Comparison of ENCODE assay signal across 10 cellular contexts in genomic region chr22:36340621-36341020, GRCh38. TPM values are rescaled to one million over a fixed set of nuclear protein-coding genes. Genes with fewer than 3 reads are reported as not detected.
DNase-seq lines count a peak whose midpoint lies in the region; ATAC-seq, FAIRE-seq and TF ChIP-seq lines count a peak whose summit lies in the region.
"Had no signal": no experiment of that assay in that cellular context is flagged by ENCODE, and none has a peak within 500 bp of the region (broad histone marks: within the 10 kb centered on the region; RNA-seq: fewer than 3 reads in every experiment).

No MANE protein-coding gene starts in this region.

- no TSS peak for BruUV-seq in HepG2 (replicated peaks; lab: Mats Ljungman, UMichigan)

- peaks cover 6% of the 10 kb centered on the region; the same call in 1 of the 2 replicates for H4K20me1 ChIP-seq in HepG2 (ENCODE audit: insufficient read depth, low read length)

- POLR2A ChIA-PET in HepG2 (lab: Yijun Ruan, JAX), result interaction anchor here (1.0 to 4.2 kb wide), 3 partner anchors 11 to 47 kb away, joined by 3 to 69 read pairs (median 7); partner anchors contain the start of gene MYH9

- H3K4me3 ChIP-seq in ascending aorta (no peak overlapping the region), HepG2 (replicated peaks in 1 of 3; ENCODE audit: insufficient read depth in 1 of 3, low read depth in 2 of 3, low read length in 3 of 3) (no peak overlapping the region)

- TF ChIP-seq EP300 in HepG2 (IDR thresholded peaks at IDR 0.05; ENCODE audit: low read depth in 2 of 2, low read length in 2 of 2) (no peak), HepG2 (CRISPR knock-in tag; IDR thresholded peaks at IDR 0.05; ENCODE audit: borderline replicate concordance) (no peak)

- in situ Hi-C loops in HepG2 (cut with HindIII; ENCODE audit: extremely low pct_ligation_motif_present, low pct_unique_long_range_greater_than_20kb), result no loop called here

- no peaks in the 10 kb centered on the region for H3K27me3 Mint-ChIP-seq in T-helper 2 cell treated with Interferon-gamma antibody and Interleukin-4, amounts not matched to agents 5 μg/mL and 100 μg/mL, for 36 hours (ENCODE audit: low read depth)
- H3K27me3 Mint-ChIP-seq in stimulated activated naive B cell treated with anti-CD40 and anti-IgM and Interleukin-4, amounts not matched to agents 10 μg/mL and 1 μg/mL and 100 μg/mL, for 72 hours, result no peaks in the 10 kb centered on the region

- no peak for FAIRE-seq in HepG2 (lab: Jason Lieb, UNC)

- H3K4me3 Mint-ChIP-seq in T-helper 2 cell treated with Interferon-gamma antibody and Interleukin-4, amounts not matched to agents 5 μg/mL and 100 μg/mL, for 36 hours, result peak overlapping the region; percentile 51
- H3K4me3 Mint-ChIP-seq in stimulated activated naive B cell treated with anti-CD40 and anti-IgM and Interleukin-4, amounts not matched to agents 10 μg/mL and 1 μg/mL and 100 μg/mL, for 72 hours, result peak overlapping the region in 1 of 2 donors; percentile 14

- no peaks in the 10 kb centered on the region for H3K9me3 Mint-ChIP-seq in T-helper 2 cell treated with Interferon-gamma antibody and Interleukin-4, amounts not matched to agents 5 μg/mL and 100 μg/mL, for 36 hours
- no peaks in the 10 kb centered on the region for H3K9me3 Mint-ChIP-seq in stimulated activated naive B cell treated with anti-CD40 and anti-IgM and Interleukin-4, amounts not matched to agents 10 μg/mL and 1 μg/mL and 100 μg/mL, for 72 hours

- peaks cover 79% of the 10 kb centered on the region for H3K36me3 Mint-ChIP-seq in T-helper 2 cell treated with Interferon-gamma antibody and Interleukin-4, amounts not matched to agents 5 μg/mL and 100 μg/mL, for 36 hours (ENCODE audit: low read depth)
- peaks cover 68 to 78% of the 10 kb centered on the region in 2 donors for H3K36me3 Mint-ChIP-seq in stimulated activated naive B cell treated with anti-CD40 and anti-IgM and Interleukin-4, amounts not matched to agents 10 μg/mL and 1 μg/mL and 100 μg/mL, for 72 hours

- peaks cover 56 to 90% of the 10 kb centered on the region in 2 donors for H3K4me1 ChIP-seq in ascending aorta
- peaks cover 69% of the 10 kb centered on the region for H3K4me1 ChIP-seq in HepG2 (ENCODE audit: insufficient read depth, low read length)

- peak; percentile 66 for ATAC-seq in HepG2
- no peak for ATAC-seq in stimulated activated naive B cell treated with anti-CD40 and anti-IgM and Interleukin-4, amounts not matched to agents 10 μg/mL and 1 μg/mL and 100 μg/mL, for 72 hours (replicated peaks)
- no peak for ATAC-seq in HG03460 (IDR thresholded peaks at IDR 0.05; ENCODE audit: unreplicated experiment)
- ATAC-seq: PC-3 had no signal

- intact Hi-C loops in ascending aorta (cut with DNase I) (no loop called here), HepG2 (cut with micrococcal nuclease; ENCODE audit: unreplicated experiment) (loop anchor here (1.0 kb wide), 1 partner anchor 48 kb away; no protein-coding TSS in a partner anchor)

- H3K9me3 ChIP-seq in ascending aorta, result no peaks in the 10 kb centered on the region
- H3K9me3 ChIP-seq in HepG2 (ENCODE audit: low read length), result no peaks in the 10 kb centered on the region

- H3K27ac ChIP-seq in ascending aorta, result peak overlapping the region; percentile 98 to 99
- H3K27ac ChIP-seq in HepG2 (ENCODE audit: extremely low read length, insufficient read depth, low read length), result peak overlapping the region; percentile 85

- H3K27me3 ChIP-seq in ascending aorta, result no peaks in the 10 kb centered on the region
- no peaks in the 10 kb centered on the region for H3K27me3 ChIP-seq in HepG2 (ENCODE audit: control insufficient read depth in 1 of 2, insufficient read depth in 2 of 2, low read length in 2 of 2)

- DNase-seq in T-helper 2 cell treated with Interferon-gamma antibody and Interleukin-4, amounts not matched to agents 5 μg/mL and 100 μg/mL, for 36 hours (ENCODE audit: low spot score), result no peak
- DNase-seq in T-helper 2 cell (no peak), ascending aorta (ENCODE audit: low spot score in 2 of 2) (no peak), HepG2 (ENCODE audit: low spot score) (peak; percentile 58), dedifferentiated amniotic fluid mesenchymal stem cell (ENCODE audit: extremely low spot score) (no peak), epidermal melanocyte (ENCODE audit: insufficient read length, low spot score) (no peak)
- no peak for DNase-seq in stimulated activated naive B cell treated with anti-CD40 and anti-IgM and Interleukin-4, amounts not matched to agents 10 μg/mL and 1 μg/mL and 100 μg/mL, for 72 hours
- DNase-seq: NCI-H1436 treated with DMSO at 0.1 percent for 48 hours, PC-3 had no signal

- no peak for TF ChIP-seq POLR2A in HepG2 (IDR thresholded peaks at IDR 0.05; ENCODE audit: insufficient read depth in 1 of 2, low read depth in 2 of 2, low read length in 2 of 2)

- H3K79me2 ChIP-seq in HepG2 (ENCODE audit: insufficient read depth, low read length), result peaks cover 51% of the 10 kb centered on the region

- TF ChIP-seq CTCF in ascending aorta (IDR thresholded peaks at IDR 0.05), result no peak
- TF ChIP-seq CTCF in HepG2 (CRISPR knock-in tag; IDR thresholded peaks at IDR 0.05), result peak; percentile 61

- H3K4me2 ChIP-seq in HepG2 (ENCODE audit: low read depth, low read length), result no peak overlapping the region

- TF ChIP-seq RAD21 in HepG2 (CRISPR knock-in tag; IDR thresholded peaks at IDR 0.05), result peak; percentile 14; the same call in 1 of the 2 replicates

- H3K9ac ChIP-seq in HepG2 (ENCODE audit: insufficient read depth, low read depth, low read length), result no peak overlapping the region

- H3K4me1 Mint-ChIP-seq in T-helper 2 cell treated with Interferon-gamma antibody and Interleukin-4, amounts not matched to agents 5 μg/mL and 100 μg/mL, for 36 hours (ENCODE audit: low read depth), result peaks cover 74% of the 10 kb centered on the region
- H3K4me1 Mint-ChIP-seq in stimulated activated naive B cell treated with anti-CD40 and anti-IgM and Interleukin-4, amounts not matched to agents 10 μg/mL and 1 μg/mL and 100 μg/mL, for 72 hours, result peaks cover 49 to 88% of the 10 kb centered on the region in 2 donors

- CTCF ChIA-PET in HepG2 (lab: Yijun Ruan, JAX; ENCODE audit: low intra/inter-chr PET ratio, low total read pairs), result no interaction called here

- H3K36me3 ChIP-seq in ascending aorta (peaks cover 78 to 84% of the 10 kb centered on the region in 2 donors), HepG2 (replicated peaks in 1 of 2; ENCODE audit: control insufficient read depth in 1 of 2, insufficient read depth in 2 of 2, low read length in 2 of 2) (peaks cover 42 to 70% of the 10 kb centered on the region in 2 experiments)

- 72% methylated on average over 9 of the region's 9 CpGs for WGBS in HepG2 (ENCODE audit: low lambda C conversion rate)

- H3K27ac Mint-ChIP-seq in T-helper 2 cell treated with Interferon-gamma antibody and Interleukin-4, amounts not matched to agents 5 μg/mL and 100 μg/mL, for 36 hours, result peak overlapping the region; percentile 81
- H3K27ac Mint-ChIP-seq in stimulated activated naive B cell treated with anti-CD40 and anti-IgM and Interleukin-4, amounts not matched to agents 10 μg/mL and 1 μg/mL and 100 μg/mL, for 72 hours, result peak overlapping the region; percentile 92

- H2AFZ ChIP-seq in HepG2 (ENCODE audit: low read length), result no peak overlapping the region

TF ChIP-seq in HepG2, 621 proteins besides CTCF, POLR2A, EP300 and RAD21 (continues in another document):
- no peak for TF ChIP-seq ZSCAN30 (CRISPR knock-in tag; IDR thresholded peaks at IDR 0.05)
- no peak for TF ChIP-seq HIVEP1 (CRISPR knock-in tag; IDR thresholded peaks at IDR 0.05)
- TF ChIP-seq, protein P1, sequence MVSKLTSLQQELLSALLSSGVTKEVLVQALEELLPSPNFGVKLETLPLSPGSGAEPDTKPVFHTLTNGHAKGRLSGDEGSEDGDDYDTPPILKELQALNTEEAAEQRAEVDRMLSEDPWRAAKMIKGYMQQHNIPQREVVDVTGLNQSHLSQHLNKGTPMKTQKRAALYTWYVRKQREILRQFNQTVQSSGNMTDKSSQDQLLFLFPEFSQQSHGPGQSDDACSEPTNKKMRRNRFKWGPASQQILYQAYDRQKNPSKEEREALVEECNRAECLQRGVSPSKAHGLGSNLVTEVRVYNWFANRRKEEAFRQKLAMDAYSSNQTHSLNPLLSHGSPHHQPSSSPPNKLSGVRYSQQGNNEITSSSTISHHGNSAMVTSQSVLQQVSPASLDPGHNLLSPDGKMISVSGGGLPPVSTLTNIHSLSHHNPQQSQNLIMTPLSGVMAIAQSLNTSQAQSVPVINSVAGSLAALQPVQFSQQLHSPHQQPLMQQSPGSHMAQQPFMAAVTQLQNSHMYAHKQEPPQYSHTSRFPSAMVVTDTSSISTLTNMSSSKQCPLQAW (CRISPR knock-in tag; IDR thresholded peaks at IDR 0.05), result no peak
- no peak for TF ChIP-seq ZNF776 (CRISPR knock-in tag; IDR thresholded peaks at IDR 0.05)
- TF ChIP-seq ERF (CRISPR knock-in tag; IDR thresholded peaks at IDR 0.05), result no peak
- peak; percentile 62; the same call in 1 of the 2 replicates for TF ChIP-seq ZNF263 (CRISPR knock-in tag; IDR thresholded peaks at IDR 0.05)
- no peak for TF ChIP-seq ATF1 (CRISPR knock-in tag; IDR thresholded peaks at IDR 0.05)
- TF ChIP-seq ZNF547 (CRISPR knock-in tag; IDR thresholded peaks at IDR 0.05), result no peak
- TF ChIP-seq ZNF30 (CRISPR knock-in tag; IDR thresholded peaks at IDR 0.05), result no peak

RNA-seq across cellular contexts. Expression of gene MYH9, which starts 47.1 kb away (rescaled TPM):
- total RNA-seq in ascending aorta (1,114 TPM), HepG2 (2016; rRNA removed; fragmentation: Illumina TruSeq; extraction: Trizol) (98.5 and 125 TPM in 2 replicates)
- total RNA-seq in HepG2 (2016; cell fraction: cytosol; rRNA removed; fragmentation: Illumina TruSeq; extraction: Trizol; ENCODE audit: low read depth), result 28.5 and 28.7 TPM in 2 replicates
- total RNA-seq in HepG2 (2016; cell fraction: insoluble cytoplasmic fraction; rRNA removed; fragmentation: Illumina TruSeq; extraction: Trizol), result 92.9 and 102 TPM in 2 replicates
- total RNA-seq in HepG2 (2016; cell fraction: membrane; rRNA removed; fragmentation: Illumina TruSeq; extraction: Trizol), result 39.3 and 47.1 TPM in 2 replicates
- total RNA-seq in HepG2 (2016; cell fraction: nucleus; rRNA removed; fragmentation: Illumina TruSeq; extraction: Trizol), result 73.0 and 81.6 TPM in 2 replicates
- 50.7 and 60.6 TPM in 2 replicates for polyA plus RNA-seq in HepG2 (2011; rRNA removed)
- polyA plus RNA-seq in HepG2 (2011; cell fraction: cytosol; rRNA removed), result 31.6 and 39.3 TPM in 2 replicates
- 68.4 and 91.3 TPM in 2 replicates for polyA plus RNA-seq in HepG2 (2011; cell fraction: nucleus; rRNA removed)
- 88.3 and 93.4 TPM in 2 replicates for polyA plus RNA-seq in HepG2 (2012)
- 3.6 and 4.2 TPM in 2 replicates for polyA plus RNA-seq in HepG2 (2016; cell fraction: cytosol; fragmentation: Illumina TruSeq; extraction: Trizol; ENCODE audit: low read depth)
- polyA plus RNA-seq in HepG2 (2016; cell fraction: insoluble cytoplasmic fraction; fragmentation: Illumina TruSeq; extraction: Trizol; ENCODE audit: low read depth), result 72.0 and 110 TPM in 2 replicates
- 8.1 and 11.6 TPM in 2 replicates for polyA plus RNA-seq in HepG2 (2016; cell fraction: membrane; fragmentation: Illumina TruSeq; extraction: Trizol; ENCODE audit: low read depth)
- polyA plus RNA-seq in HepG2 (2016; cell fraction: nucleus; fragmentation: Illumina TruSeq; extraction: Trizol; ENCODE audit: insufficient read depth, low read depth), result 106 and 113 TPM in 2 replicates
- 124 and 180 TPM in 2 replicates for polyA minus RNA-seq in HepG2 (2011; rRNA and poly(A)+ RNA removed; ENCODE audit: low replicate concordance)
- polyA minus RNA-seq in HepG2 (2011; cell fraction: cytosol; rRNA and poly(A)+ RNA removed), result 125 and 176 TPM in 2 replicates
- 61.9 and 97.5 TPM in 2 replicates for polyA minus RNA-seq in HepG2 (2011; cell fraction: nucleus; rRNA and poly(A)+ RNA removed)
